20 cellular contexts compared by ENCODE assay signal in genomic region chr4:153733751-153734448, GRCh38. TPM values are rescaled to one million over a fixed set of nuclear protein-coding genes. Genes with fewer than 3 reads are reported as not detected.
DNase-seq lines count a peak whose midpoint lies in the region; ATAC-seq and TF ChIP-seq lines count a peak whose summit lies in the region.
"Had no signal": no experiment of that assay in that cellular context is flagged by ENCODE, and none has a peak within 500 bp of the region (broad histone marks: within the 10 kb centered on the region; RNA-seq: fewer than 3 reads in every experiment).

No MANE protein-coding gene starts in this region.

- DNase-seq in PC-3 (no peak), G401 (ENCODE audit: low spot score) (no peak), NCI-H1105 (lab: John Stamatoyannopoulos, UW) (no peak), natural killer cell (no peak), NCI-H345 (lab: John Stamatoyannopoulos, UW) (no peak)
- DNase-seq: activated CD8-positive, alpha-beta memory T cell treated with anti-CD3 and anti-CD28 coated beads for 24 hours; COR-L47; dermis blood vessel endothelial cell; GDM1; GOT3; left lung; naive thymus-derived CD8-positive, alpha-beta T cell; NCI-H226; stimulated activated CD4-positive, alpha-beta T cell treated with anti-CD3 and anti-CD28 coated beads, Interleukin-12 subunit alpha, Interleukin-12 subunit beta, amount 100 ng/mL, for 4 hours had no signal

- no peaks in the 10 kb centered on the region for H4K20me1 ChIP-seq in PC-3 (ENCODE audit: low read length)

- TF ChIP-seq CTCF in PC-3 (conservative IDR thresholded peaks at IDR 0.05; ENCODE audit: low read depth, low read length): no peak
- no peak for TF ChIP-seq CTCF in natural killer cell (IDR thresholded peaks at IDR 0.05)

- H3K4me3 ChIP-seq in PC-3 (ENCODE audit: low read length): no peak overlapping the region
- H3K4me3 ChIP-seq: esophagus muscularis mucosa, left lung, prostate gland had no signal

- ATAC-seq in GM18520 (IDR thresholded peaks at IDR 0.05; ENCODE audit: unreplicated experiment) (peak; percentile 39), GM21526 (IDR thresholded peaks at IDR 0.05; ENCODE audit: low FRiP score, unreplicated experiment) (peak; percentile 59), HG03196 (IDR thresholded peaks at IDR 0.05; ENCODE audit: unreplicated experiment) (peak; percentile 73), PC-3 (peak; percentile 59), natural killer cell (no peak)
- ATAC-seq: left lung; naive thymus-derived CD8-positive, alpha-beta T cell had no signal

- no peaks in the 10 kb centered on the region for H3K9me2 ChIP-seq in PC-3 (replicated peaks; ENCODE audit: low read length)

- H3K27ac ChIP-seq in PC-3 (ENCODE audit: low read length): no peak overlapping the region
- H3K27ac ChIP-seq: esophagus muscularis mucosa, left lung, prostate gland had no signal

- no peaks in the 10 kb centered on the region for H3K36me3 ChIP-seq in PC-3 (ENCODE audit: low read depth, low read length)
- H3K36me3 ChIP-seq: esophagus muscularis mucosa, left lung, prostate gland had no signal

- H3K79me2 ChIP-seq in PC-3 (ENCODE audit: low read length): no peaks in the 10 kb centered on the region

- no peak overlapping the region for H3K27ac Mint-ChIP-seq in natural killer cell
- H3K27ac Mint-ChIP-seq: brain; naive thymus-derived CD8-positive, alpha-beta T cell had no signal

- no peaks in the 10 kb centered on the region for H3K36me3 Mint-ChIP-seq in natural killer cell
- H3K36me3 Mint-ChIP-seq: naive thymus-derived CD8-positive, alpha-beta T cell had no signal

- no peaks in the 10 kb centered on the region for H3K4me1 ChIP-seq in PC-3 (ENCODE audit: insufficient read depth, low read length)
- H3K4me1 ChIP-seq: esophagus muscularis mucosa, prostate gland had no signal

- H3K4me1 Mint-ChIP-seq in natural killer cell: no peaks in the 10 kb centered on the region

- in situ Hi-C loops in G401 (cut with HindIII; ENCODE audit: low sequenced_read_pairs): no loop called here

- no TSS peak for BruUV-seq in PC-3 (replicated peaks; lab: Mats Ljungman, UMichigan)

- POLR2A ChIA-PET in PC-3 (lab: Charles Lee; ENCODE audit: unreplicated experiment): no interaction called here

- no peaks in the 10 kb centered on the region for H3F3A ChIP-seq in PC-3 (ENCODE audit: low read length, unreplicated experiment)

- CTCF ChIA-PET in PC-3 (lab: Charles Lee): no interaction called here

- intact Hi-C loops in PC-3 (cut with micrococcal nuclease): loop anchor here (5.0 kb wide), 1 partner anchor 82 kb away; no protein-coding TSS in a partner anchor
- intact Hi-C loops in natural killer cell (cut with micrococcal nuclease): no loop called here

- H3K9ac ChIP-seq in PC-3 (ENCODE audit: low read length): no peak overlapping the region

- H3K27me3 ChIP-seq in PC-3 (ENCODE audit: low read length): no peaks in the 10 kb centered on the region
- H3K27me3 ChIP-seq: esophagus muscularis mucosa, left lung had no signal

- H3K27me3 Mint-ChIP-seq in natural killer cell (ENCODE audit: low read depth in 2 of 2): peaks cover 8 to 23% of the 10 kb centered on the region in 2 donors

- no peak overlapping the region for H2AFZ ChIP-seq in PC-3 (ENCODE audit: low read length)

- no peaks in the 10 kb centered on the region for H3K9me3 ChIP-seq in PC-3 (ENCODE audit: low read length)
- H3K9me3 ChIP-seq: esophagus muscularis mucosa, left lung, prostate gland had no signal

- no peak overlapping the region for H3K4me2 ChIP-seq in PC-3 (ENCODE audit: low read length)

- H3K4me3 Mint-ChIP-seq in natural killer cell: no peak overlapping the region
- H3K4me3 Mint-ChIP-seq: brain; naive thymus-derived CD8-positive, alpha-beta T cell had no signal

- peaks cover 0 to 2% of the 10 kb centered on the region in 2 donors for H3K9me3 Mint-ChIP-seq in natural killer cell

RNA-seq across cellular contexts. Expression of gene RNF175, which starts 25.9 kb away (rescaled TPM):
- total RNA-seq in PC-3 (2014; rRNA removed) (not detected in 2 replicates), natural killer cell (under 1 TPM in 1 of 3 donors, not detected in 2; 0.07 TPM)
- total RNA-seq in G401 (2014; rRNA removed; shearing (Covaris generic)): not detected in 2 replicates
- total RNA-seq: dermis blood vessel endothelial cell had no signal

RNA-seq across cellular contexts. Expression of gene TLR2, which starts 49.8 kb away (rescaled TPM):
- total RNA-seq in PC-3 (2014; rRNA removed) (7.1 and 8.7 TPM in 2 replicates), natural killer cell (10 to 100 TPM in 1 of 3 donors, 1 to 10 TPM in 2; 2.7 to 20.4 (median 6.3) TPM)
- total RNA-seq in G401 (2014; rRNA removed; shearing (Covaris generic)): not detected in 2 replicates

RNA-seq across cellular contexts. Expression of gene SFRP2, which starts 55.0 kb away (rescaled TPM):
- not detected in 2 replicates for total RNA-seq in PC-3 (2014; rRNA removed)
- not detected in 2 replicates for total RNA-seq in G401 (2014; rRNA removed; shearing (Covaris generic))
- not detected for total RNA-seq in natural killer cell
- total RNA-seq: dermis blood vessel endothelial cell; naive thymus-derived CD8-positive, alpha-beta T cell had no signal

Comparison
In these comparisons a context has a peak if more than half of its experiments do, and no peak if none do; other contexts are left out.
1. ATAC-seq: peak in GM18520 (single experiment), GM21526 (single experiment), HG03196 (single experiment) and PC-3 (single experiment); none in natural killer cell (0 of 3).